38 cellular contexts compared by ENCODE assay signal in genomic region chr18:74311000-74311399, GRCh38. TPM values are rescaled to one million over a fixed set of nuclear protein-coding genes. Genes with fewer than 3 reads are reported as not detected.
"Had no signal": no experiment of that assay in that cellular context is flagged by ENCODE, and none has a peak within 500 bp of the region (broad histone marks: within the 10 kb centered on the region; RNA-seq: fewer than 3 reads in every experiment).

No MANE protein-coding gene starts in this region.

- H3K9me3 Mint-ChIP-seq: activated CD4-positive, alpha-beta memory T cell treated with anti-CD3 and anti-CD28 coated beads for 36 hours; activated CD4-positive, alpha-beta T cell treated with anti-CD3 and anti-CD28 coated beads, Interleukin-2, amount 10 ng/mL, durations not matched to agents 24 days and 14 days; activated CD8-positive, alpha-beta T cell treated with anti-CD3 and anti-CD28 coated beads for 36 hours; activated naive CD4-positive, alpha-beta T cell treated with anti-CD3 and anti-CD28 coated beads for 36 hours; activated naive CD4-positive, alpha-beta T cell treated with anti-CD3 and anti-CD28 coated beads, Interleukin-2, amount 50 U/mL, for 72 hours; activated naive CD8-positive, alpha-beta T cell treated with anti-CD3 and anti-CD28 coated beads for 36 hours; activated T-cell treated with anti-CD3 and anti-CD28 coated beads, Interleukin-2, amount 50 U/mL, for 4 hours; activated T-helper 1 cell treated with anti-CD3 and anti-CD28 coated beads, Interleukin-12 subunit alpha, Interleukin-12 subunit beta, Interleukin-2, Interleukin-4 antibody, amounts not matched to agents 30 ng/mL and 10 ng/mL and 1 ng/mL, durations not matched to agents 14 hours and 24 hours and 36 hours; activated T-helper 17 cell treated with anti-CD3 and anti-CD28 coated beads, Interleukin-2, amount 50 U/mL, for 72 hours; central memory CD8-positive, alpha-beta T cell; T-helper 1 cell treated with Interleukin-12 subunit alpha and Interleukin-12 subunit beta and Interleukin-4 antibody, amounts not matched to agents 30 μg/mL and 1 μg/mL, for 36 hours; T-helper 2 cell treated with Interferon-gamma antibody and Interleukin-4, amounts not matched to agents 5 μg/mL and 100 μg/mL, for 36 hours had no signal

- H3K36me3 Mint-ChIP-seq: activated CD4-positive, alpha-beta memory T cell treated with anti-CD3 and anti-CD28 coated beads for 36 hours; activated naive CD4-positive, alpha-beta T cell treated with anti-CD3 and anti-CD28 coated beads, Interleukin-2, amount 50 U/mL, for 72 hours; activated naive CD8-positive, alpha-beta T cell treated with anti-CD3 and anti-CD28 coated beads for 36 hours had no signal

- H3K4me1 Mint-ChIP-seq: activated B cell treated with CpG ODN at 0.5 μM for 24 hours; activated CD4-positive, alpha-beta T cell treated with anti-CD3 and anti-CD28 coated beads, Interleukin-2, amount 10 ng/mL, durations not matched to agents 24 days and 14 days; activated naive CD8-positive, alpha-beta T cell treated with anti-CD3 and anti-CD28 coated beads for 36 hours; activated T-helper 17 cell treated with anti-CD3 and anti-CD28 coated beads, Interleukin-2, amount 50 U/mL, for 72 hours; central memory CD8-positive, alpha-beta T cell had no signal

- FAIRE-seq: TTC549 had no signal

- H3K27me3 ChIP-seq: body of pancreas, brain microvascular endothelial cell, breast epithelium had no signal

- H3K36me3 ChIP-seq: adrenal gland, brain microvascular endothelial cell, breast epithelium had no signal

- DNase-seq: activated B cell treated with CpG ODN at 0.5 μM for 24 hours; activated CD4-positive, alpha-beta memory T cell treated with anti-CD3 and anti-CD28 coated beads for 36 hours; activated CD4-positive, alpha-beta T cell treated with anti-CD3 and anti-CD28 coated beads for 4 hours; activated CD4-positive, alpha-beta T cell treated with anti-CD3 and anti-CD28 coated beads, Interleukin-2, amount 10 ng/mL, durations not matched to agents 24 days and 14 days; activated CD4-positive, alpha-beta T cell treated with anti-CD3 and anti-CD28 coated beads, Interleukin-2, amount 50 U/mL, for 1 hour; activated CD4-positive, alpha-beta T cell treated with anti-CD3 and anti-CD28 coated beads, Interleukin-2, amount 50 U/mL, for 4 hours; activated CD4-positive, CD25-positive, alpha-beta regulatory T cell treated with anti-CD3 and anti-CD28 coated beads, Interleukin-2, amount 50 U/mL, for 72 hours; activated CD8-positive, alpha-beta memory T cell treated with anti-CD3 and anti-CD28 coated beads, Interleukin-2, amount 50 U/mL, for 4 hours; activated effector memory CD4-positive, alpha-beta T cell treated with anti-CD3 and anti-CD28 coated beads, Interleukin-2, amount 50 U/mL, for 16 hours; activated gamma-delta T cell treated with Interleukin-2 at 50 U/mL for 16 hours; activated naive CD4-positive, alpha-beta T cell; activated naive CD4-positive, alpha-beta T cell treated with anti-CD3 and anti-CD28 coated beads, Interleukin-2, amount 50 U/mL, for 16 hours; activated naive CD8-positive, alpha-beta T cell treated with anti-CD3 and anti-CD28 coated beads for 36 hours; activated T-cell treated with anti-CD3 and anti-CD28 coated beads for 4 hours; activated T-cell treated with anti-CD3 and anti-CD28 coated beads, Interleukin-2, amount 50 U/mL, for 1 hour; activated T-cell treated with anti-CD3 and anti-CD28 coated beads, Interleukin-2, amount 50 U/mL, for 4 hours; adrenal gland; amniotic stem cell; aorta; caudate nucleus; cerebellar nuclear complex; T-helper 9 cell had no signal

- H3K9me3 ChIP-seq: adrenal gland, body of pancreas, breast epithelium had no signal

- H3K4me1 ChIP-seq: adrenal gland, body of pancreas, breast epithelium had no signal

- H3K27ac Mint-ChIP-seq: activated B cell treated with CpG ODN at 0.5 μM for 24 hours; activated CD4-positive, alpha-beta memory T cell treated with anti-CD3 and anti-CD28 coated beads for 36 hours; activated CD4-positive, alpha-beta T cell treated with anti-CD3 and anti-CD28 coated beads, Interleukin-2, amount 10 ng/mL, durations not matched to agents 24 days and 14 days; activated CD8-positive, alpha-beta T cell treated with anti-CD3 and anti-CD28 coated beads for 36 hours; activated naive CD4-positive, alpha-beta T cell treated with anti-CD3 and anti-CD28 coated beads for 36 hours; activated naive CD4-positive, alpha-beta T cell treated with anti-CD3 and anti-CD28 coated beads, Interleukin-2, amount 50 U/mL, for 72 hours; activated naive CD8-positive, alpha-beta T cell treated with anti-CD3 and anti-CD28 coated beads for 36 hours; activated T-cell treated with anti-CD3 and anti-CD28 coated beads, Interleukin-2, amount 50 U/mL, for 72 hours; activated T-helper 1 cell treated with anti-CD3 and anti-CD28 coated beads, Interleukin-12 subunit alpha, Interleukin-12 subunit beta, Interleukin-2, Interleukin-4 antibody, amounts not matched to agents 30 ng/mL and 10 ng/mL and 1 ng/mL, durations not matched to agents 14 hours and 24 hours and 36 hours; activated T-helper 17 cell treated with anti-CD3 and anti-CD28 coated beads, Interleukin-2, amount 50 U/mL, for 72 hours; T-helper 1 cell treated with Interleukin-12 subunit alpha and Interleukin-12 subunit beta and Interleukin-4 antibody, amounts not matched to agents 30 μg/mL and 1 μg/mL, for 36 hours; T-helper 2 cell treated with Interferon-gamma antibody and Interleukin-4, amounts not matched to agents 5 μg/mL and 100 μg/mL, for 36 hours had no signal

- H3K27ac ChIP-seq: adrenal gland, body of pancreas, brain microvascular endothelial cell, breast epithelium, VCaP had no signal

- H3K4me3 ChIP-seq: adrenal gland, body of pancreas, breast epithelium had no signal

- H3K4me3 Mint-ChIP-seq: activated B cell treated with CpG ODN at 0.5 μM for 24 hours; activated CD4-positive, alpha-beta memory T cell treated with anti-CD3 and anti-CD28 coated beads for 36 hours; activated CD4-positive, alpha-beta T cell treated with anti-CD3 and anti-CD28 coated beads, Interleukin-2, amount 10 ng/mL, durations not matched to agents 24 days and 14 days; activated CD8-positive, alpha-beta T cell treated with anti-CD3 and anti-CD28 coated beads for 36 hours; activated naive CD4-positive, alpha-beta T cell treated with anti-CD3 and anti-CD28 coated beads for 36 hours; activated naive CD8-positive, alpha-beta T cell treated with anti-CD3 and anti-CD28 coated beads for 36 hours; activated T-cell treated with anti-CD3 and anti-CD28 coated beads, Interleukin-2, amount 50 U/mL, for 4 hours; activated T-cell treated with anti-CD3 and anti-CD28 coated beads, Interleukin-2, amount 50 U/mL, for 72 hours; activated T-helper 1 cell treated with anti-CD3 and anti-CD28 coated beads, Interleukin-12 subunit alpha, Interleukin-12 subunit beta, Interleukin-2, Interleukin-4 antibody, amounts not matched to agents 30 ng/mL and 10 ng/mL and 1 ng/mL, durations not matched to agents 14 hours and 24 hours and 36 hours; activated T-helper 17 cell treated with anti-CD3 and anti-CD28 coated beads, Interleukin-2, amount 50 U/mL, for 72 hours; central memory CD8-positive, alpha-beta T cell; T-helper 1 cell treated with Interleukin-12 subunit alpha and Interleukin-12 subunit beta and Interleukin-4 antibody, amounts not matched to agents 30 μg/mL and 1 μg/mL, for 36 hours; T-helper 2 cell treated with Interferon-gamma antibody and Interleukin-4, amounts not matched to agents 5 μg/mL and 100 μg/mL, for 36 hours had no signal

RNA-seq across cellular contexts. Expression of gene C18orf63, which starts 4.6 kb away (rescaled TPM):
- total RNA-seq: activated B cell treated with CpG ODN at 0.5 μM for 24 hours; activated CD4-positive, alpha-beta memory T cell treated with anti-CD3 and anti-CD28 coated beads for 36 hours; activated CD4-positive, alpha-beta T cell treated with anti-CD3 and anti-CD28 coated beads, Interleukin-2, amount 10 ng/mL, durations not matched to agents 24 days and 14 days; activated CD8-positive, alpha-beta memory T cell treated with anti-CD3 and anti-CD28 coated beads for 36 hours; activated CD8-positive, alpha-beta T cell treated with anti-CD3 and anti-CD28 coated beads for 36 hours; activated naive CD4-positive, alpha-beta T cell treated with anti-CD3 and anti-CD28 coated beads for 36 hours; activated naive CD4-positive, alpha-beta T cell treated with anti-CD3 and anti-CD28 coated beads, Interleukin-2, amount 50 U/mL, for 72 hours; activated naive CD8-positive, alpha-beta T cell treated with anti-CD3 and anti-CD28 coated beads for 36 hours; activated T-cell treated with anti-CD3 and anti-CD28 coated beads, Interleukin-2, amount 50 U/mL, for 4 hours; activated T-cell treated with anti-CD3 and anti-CD28 coated beads, Interleukin-2, amount 50 U/mL, for 72 hours; activated T-helper 1 cell treated with anti-CD3 and anti-CD28 coated beads, Interleukin-12 subunit alpha, Interleukin-12 subunit beta, Interleukin-2, Interleukin-4 antibody, amounts not matched to agents 30 ng/mL and 10 ng/mL and 1 ng/mL, durations not matched to agents 14 hours and 24 hours and 36 hours; activated T-helper 17 cell treated with anti-CD3 and anti-CD28 coated beads, Interleukin-2, amount 50 U/mL, for 72 hours; adrenal gland; aorta; astrocyte; body of pancreas had no signal
- polyA plus RNA-seq: adrenal gland, aorta had no signal
